Comparison of ENCODE assay signal across 27 cellular contexts in genomic region chr5:29777373-29777772, GRCh38.
"Had no signal": no experiment of that assay in that cellular context is flagged by ENCODE, and none has a peak within 500 bp of the region (broad histone marks: within the 10 kb centered on the region; RNA-seq: fewer than 3 reads in every experiment).

No MANE protein-coding gene starts in this region.

- H3K36me3 ChIP-seq: stomach, suprapubic skin, thoracic aorta, thyroid gland, tibial artery, tibial nerve, transverse colon, upper lobe of left lung, upper lobe of right lung, uterus, vagina had no signal

- H3K4me3 ChIP-seq: stomach, suprapubic skin, testis, thoracic aorta, thyroid gland, tibial artery, tibial nerve, transverse colon, upper lobe of left lung, upper lobe of right lung, uterus, vagina had no signal

- FAIRE-seq: urothelium cell line had no signal

- H3K27ac ChIP-seq: stomach, suprapubic skin, testis, thoracic aorta, thyroid gland, tibial artery, tibial nerve, transverse colon, upper lobe of left lung, upper lobe of right lung, uterus, vagina had no signal

- DNase-seq: stimulated activated CD4-positive, alpha-beta T cell treated with anti-CD3 and anti-CD28 coated beads, Interleukin-2, amount 100 ng/mL, for 48 hours; stimulated activated CD4-positive, alpha-beta T cell treated with anti-CD3 and anti-CD28 coated beads, Interleukin-4, amount 100 ng/mL, for 1 hour; stimulated activated CD4-positive, alpha-beta T cell treated with anti-CD3 and anti-CD28 coated beads, Interleukin-4, amount 100 ng/mL, for 24 hours; stimulated activated CD4-positive, alpha-beta T cell treated with anti-CD3 and anti-CD28 coated beads, Interleukin-4, amount 100 ng/mL, for 4 hours; stimulated activated CD8-positive, alpha-beta memory T cell treated with anti-CD3 and anti-CD28 coated beads, Interleukin-4, amount 100 ng/mL, for 48 hours; stimulated activated naive B cell treated with anti-CD40 and anti-IgM and Interleukin-4, amounts not matched to agents 10 μg/mL and 1 μg/mL and 100 μg/mL, for 72 hours; stimulated activated naive CD4-positive, alpha-beta T cell; stimulated activated naive CD4-positive, alpha-beta T cell treated with Interleukin-2 at 50 U/mL for 16 hours; stimulated activated naive CD8-positive, alpha-beta T cell treated with anti-CD3 and anti-CD28 coated beads, Interleukin-15, amount 100 ng/mL, for 72 hours; stimulated activated naive CD8-positive, alpha-beta T cell treated with anti-CD3 and anti-CD28 coated beads, Interleukin-15, Interleukin-2, amounts not matched to agents 100 U/mL and 50 U/mL, for 24 hours; stomach; substantia nigra; testis; thyroid gland; tibial artery; transverse colon; trophoblast cell; upper lobe of left lung; upper lobe of right lung; uterus had no signal

- ATAC-seq: stimulated activated effector memory CD8-positive, alpha-beta T cell treated with anti-CD3 and anti-CD28 coated beads, Interleukin-12 subunit alpha, Interleukin-12 subunit beta, amount 100 ng/mL, for 72 hours; stimulated activated memory B cell treated with anti-CD40 and anti-IgM and Interleukin-4, amounts not matched to agents 10 μg/mL and 1 μg/mL and 100 μg/mL, for 72 hours; stimulated activated naive B cell treated with anti-CD40 and anti-IgM and Interleukin-4, amounts not matched to agents 10 μg/mL and 1 μg/mL and 100 μg/mL, for 72 hours; stimulated activated naive CD8-positive, alpha-beta T cell treated with anti-CD3 and anti-CD28 coated beads, Interleukin-15, amount 100 ng/mL, for 72 hours; stimulated activated naive CD8-positive, alpha-beta T cell treated with anti-CD3 and anti-CD28 coated beads, Interleukin-15, Interleukin-2, amounts not matched to agents 100 U/mL and 50 U/mL, for 24 hours; upper lobe of right lung had no signal

- H3K27me3 ChIP-seq: stomach, suprapubic skin, testis, thyroid gland, tibial artery, tibial nerve, transverse colon, upper lobe of left lung, upper lobe of right lung, uterus, vagina had no signal

- H3K9me3 ChIP-seq: stomach, testis, thoracic aorta, thyroid gland, tibial artery, tibial nerve, transverse colon, upper lobe of left lung, upper lobe of right lung, uterus, vagina had no signal

- H3K4me1 ChIP-seq: stomach, suprapubic skin, testis, thyroid gland, tibial artery, tibial nerve, transverse colon, upper lobe of left lung, upper lobe of right lung, uterus, vagina had no signal
